ENCODE assay signal across 22 cellular contexts in the genomic region with DNA sequence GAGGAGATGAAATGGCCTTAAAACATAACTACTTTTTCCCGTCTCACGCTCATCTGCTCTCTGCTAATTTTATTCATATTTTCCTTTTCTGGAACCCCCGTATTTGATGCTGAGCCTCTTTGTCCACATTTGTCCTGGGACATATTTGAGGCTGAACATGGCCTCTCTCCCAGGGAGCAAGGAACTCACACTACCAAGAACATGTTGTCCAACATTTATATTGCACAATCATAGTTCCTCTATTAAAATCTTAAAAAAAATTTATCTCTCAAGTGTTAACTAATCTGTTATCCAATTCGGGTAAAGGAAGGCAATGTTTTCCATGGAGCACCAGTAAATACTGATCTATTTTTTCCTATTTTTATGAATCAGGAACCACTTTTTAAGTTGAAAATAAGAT.
"Had no signal": no experiment of that assay in that cellular context is flagged by ENCODE, and none has a peak within 500 bp of the region (broad histone marks: within the 10 kb centered on the region; RNA-seq: fewer than 3 reads in every experiment).

No MANE protein-coding gene starts in this region.

- H3K36me3 Mint-ChIP-seq: natural killer cell treated with Interleukin-12 subunit alpha and Interleukin-12 subunit beta and Interleukin-15 and Interleukin-18, amount 100 ng/mL, for 72 hours; stimulated activated effector memory CD8-positive, alpha-beta T cell treated with anti-CD3 and anti-CD28 coated beads, Interleukin-12 subunit alpha, Interleukin-12 subunit beta, amount 100 ng/mL, for 72 hours had no signal

- H3K4me1 Mint-ChIP-seq: activated naive CD8-positive, alpha-beta T cell treated with anti-CD3 and anti-CD28 coated beads for 36 hours; memory B cell had no signal

- DNase-seq: activated CD4-positive, alpha-beta T cell treated with anti-CD3 and anti-CD28 coated beads for 1 hour; activated CD4-positive, alpha-beta T cell treated with anti-CD3 and anti-CD28 coated beads, Interleukin-2, amount 50 U/mL, for 1 hour; activated CD8-positive, alpha-beta T cell treated with anti-CD3 and anti-CD28 coated beads, Interleukin-2, amount 10 ng/mL, durations not matched to agents 7 days and 5 days; activated naive CD4-positive, alpha-beta T cell; activated naive CD8-positive, alpha-beta T cell treated with anti-CD3 and anti-CD28 coated beads for 36 hours; amygdala; cerebellar nuclear complex; endodermal cell; foreskin melanocyte; glutamatergic neuron; hippocampal formation; retina; stimulated activated CD4-positive, alpha-beta T cell treated with anti-CD3 and anti-CD28 coated beads, Interleukin-1b, Interleukin-23, amount 100 ng/mL, for 48 hours; stimulated activated naive CD8-positive, alpha-beta T cell treated with anti-CD3 and anti-CD28 coated beads, Interleukin-15, amount 100 ng/mL, for 72 hours; T-helper 1 cell; trophoblast cell; uterus had no signal

- H3K9me3 Mint-ChIP-seq: endodermal cell; natural killer cell treated with Interleukin-12 subunit alpha and Interleukin-12 subunit beta and Interleukin-15 and Interleukin-18, amount 100 ng/mL, for 72 hours; stimulated activated effector memory CD8-positive, alpha-beta T cell treated with anti-CD3 and anti-CD28 coated beads, Interleukin-12 subunit alpha, Interleukin-12 subunit beta, amount 100 ng/mL, for 72 hours had no signal

- H3K27ac Mint-ChIP-seq: activated CD8-positive, alpha-beta T cell treated with anti-CD3 and anti-CD28 coated beads, Interleukin-2, amount 10 ng/mL, durations not matched to agents 7 days and 5 days; activated naive CD8-positive, alpha-beta T cell treated with anti-CD3 and anti-CD28 coated beads for 36 hours; activated T-helper 2 cell treated with anti-CD3 and anti-CD28 coated beads, Interferon-gamma antibody, Interleukin-2, Interleukin-4, amounts not matched to agents 10 μg/mL and 5 μg/mL and 100 μg/mL, durations not matched to agents 14 hours and 24 hours and 36 hours; endodermal cell; memory B cell; natural killer cell treated with Interleukin-12 subunit alpha and Interleukin-12 subunit beta and Interleukin-15 and Interleukin-18, amount 100 ng/mL, for 72 hours; progenitor cell of endocrine pancreas; stimulated activated effector memory CD8-positive, alpha-beta T cell treated with anti-CD3 and anti-CD28 coated beads, Interleukin-12 subunit alpha, Interleukin-12 subunit beta, amount 100 ng/mL, for 72 hours had no signal

- H3K4me3 Mint-ChIP-seq: activated CD8-positive, alpha-beta T cell treated with anti-CD3 and anti-CD28 coated beads, Interleukin-2, amount 10 ng/mL, durations not matched to agents 7 days and 5 days; activated naive CD8-positive, alpha-beta T cell treated with anti-CD3 and anti-CD28 coated beads for 36 hours; endodermal cell; memory B cell; natural killer cell treated with Interleukin-12 subunit alpha and Interleukin-12 subunit beta and Interleukin-15 and Interleukin-18, amount 100 ng/mL, for 72 hours; stimulated activated naive CD8-positive, alpha-beta T cell treated with anti-CD3 and anti-CD28 coated beads, Interleukin-15, amount 100 ng/mL, for 72 hours had no signal

- ATAC-seq: activated CD8-positive, alpha-beta T cell treated with anti-CD3 and anti-CD28 coated beads, Interleukin-2, amount 10 ng/mL, durations not matched to agents 7 days and 5 days; natural killer cell treated with Interleukin-12 subunit alpha and Interleukin-12 subunit beta and Interleukin-15 and Interleukin-18, amount 100 ng/mL, for 72 hours; stimulated activated effector memory CD8-positive, alpha-beta T cell treated with anti-CD3 and anti-CD28 coated beads, Interleukin-12 subunit alpha, Interleukin-12 subunit beta, amount 100 ng/mL, for 72 hours; stimulated activated naive CD8-positive, alpha-beta T cell treated with anti-CD3 and anti-CD28 coated beads, Interleukin-15, amount 100 ng/mL, for 72 hours had no signal
